In genomic region chr3:49500408-49501257, GRCh38 we compare ENCODE assay signal across 8 cellular contexts. TPM values are rescaled to one million over a fixed set of nuclear protein-coding genes. Genes with fewer than 3 reads are reported as not detected.
DNase-seq lines count a peak whose midpoint lies in the region; ATAC-seq and TF ChIP-seq lines count a peak whose summit lies in the region.

No MANE protein-coding gene starts in this region.

- ATAC-seq in HG03039 (IDR thresholded peaks at IDR 0.05; ENCODE audit: unreplicated experiment) (no peak), HG02840 (IDR thresholded peaks at IDR 0.05; ENCODE audit: low FRiP score, unreplicated experiment) (no peak), GM18520 (IDR thresholded peaks at IDR 0.05; ENCODE audit: unreplicated experiment) (no peak)

- peak overlapping the region; percentile 9 for H3K18ac ChIP-seq in trophoblast cell (ENCODE audit: low read length)

- peaks cover 4 to 7% of the 10 kb centered on the region in 2 experiments for H3K4me1 ChIP-seq in trophoblast cell (ENCODE audit: control insufficient read depth in 1 of 2, insufficient read depth in 2 of 2, low read length in 2 of 2)

- no peaks in the 10 kb centered on the region for H3K9me3 ChIP-seq in trophoblast cell (ENCODE audit: insufficient read depth, low read depth, low read length)

- H2AFZ ChIP-seq in trophoblast cell (ENCODE audit: insufficient read depth, low read length, poor library complexity), result no peak overlapping the region

- no peaks in the 10 kb centered on the region for H3K27me3 ChIP-seq in trophoblast cell (ENCODE audit: insufficient read depth, low read length)

- H4K8ac ChIP-seq in trophoblast cell (ENCODE audit: low read depth, low read length), result no peak overlapping the region

- DNase-seq in ELR (ENCODE audit: low read depth) (peak; percentile 93), SIG-M5 treated with dmso at 0.1 percent for 504 hours (lab: John Stamatoyannopoulos, UW; ENCODE audit: unreplicated experiment) (peak; percentile 76), fibroblast of mammary gland (ENCODE audit: low read depth) (peak; percentile 99), trophoblast cell (peak; percentile 66 to 76), NCI-H82 (lab: John Stamatoyannopoulos, UW) (no peak)

- no CpG with 5 or more reads among the region's 7 CpGs for WGBS in trophoblast cell (ENCODE audit: extremely low coverage, insufficient coverage, insufficient read length)

- H3K4me3 ChIP-seq in fibroblast of mammary gland (ENCODE audit: control insufficient read depth, low read depth, low read length) (no peak overlapping the region), trophoblast cell (ENCODE audit: low read depth, low read length) (no peak overlapping the region)

- no peak overlapping the region for H3K23ac ChIP-seq in trophoblast cell (ENCODE audit: low read length)

- TF ChIP-seq CTCF in fibroblast of mammary gland (conservative IDR thresholded peaks at IDR 0.05; ENCODE audit: control insufficient read depth, insufficient read depth, low read depth, low read length), result no peak

- no peak overlapping the region for H2BK120ac ChIP-seq in trophoblast cell (ENCODE audit: insufficient read depth, low read length, poor library complexity)

- H3K27ac ChIP-seq in trophoblast cell (ENCODE audit: low read depth, low read length), result no peak overlapping the region

- no peak overlapping the region for H2AK5ac ChIP-seq in trophoblast cell (ENCODE audit: low read length)

- H3K4me2 ChIP-seq in trophoblast cell (ENCODE audit: low read length), result no peak overlapping the region

- H3K9ac ChIP-seq in trophoblast cell (ENCODE audit: low read length), result no peak overlapping the region

- H2BK12ac ChIP-seq in trophoblast cell (ENCODE audit: low read length), result no peak overlapping the region

- H3K14ac ChIP-seq in trophoblast cell (ENCODE audit: low read length), result no peak overlapping the region

- H2BK5ac ChIP-seq in trophoblast cell (ENCODE audit: low read depth, low read length, poor library complexity), result no peak overlapping the region

- peaks cover 7 to 9% of the 10 kb centered on the region in 2 experiments for H3K36me3 ChIP-seq in trophoblast cell (ENCODE audit: control insufficient read depth in 1 of 2, insufficient read depth in 2 of 2, low read length in 2 of 2)

- H4K91ac ChIP-seq in trophoblast cell (ENCODE audit: low read depth, low read length), result no peak overlapping the region

- H4K12ac ChIP-seq in trophoblast cell (ENCODE audit: low read depth, low read length), result no peak overlapping the region

- H3K79me2 ChIP-seq in trophoblast cell (ENCODE audit: control insufficient read depth, insufficient read depth, low read length, poor library complexity), result peaks cover 15% of the 10 kb centered on the region

- H3K79me1 ChIP-seq in trophoblast cell (ENCODE audit: low read length), result peaks cover 1% of the 10 kb centered on the region

- peak overlapping the region; percentile 70 for H3K4ac ChIP-seq in trophoblast cell (ENCODE audit: low read depth, low read length)

RNA-seq across cellular contexts. Expression of gene DAG1, which starts 30.6 kb away (rescaled TPM):
- 255 and 272 TPM in 2 replicates for polyA plus RNA-seq in trophoblast cell (2013)

RNA-seq across cellular contexts. Expression of gene BSN, which starts 53.6 kb away (rescaled TPM):
- polyA plus RNA-seq in trophoblast cell (2013), result 0.29 and 0.34 TPM in 2 replicates
